ENCODE assay signal across 5 cellular contexts in the genomic region with DNA sequence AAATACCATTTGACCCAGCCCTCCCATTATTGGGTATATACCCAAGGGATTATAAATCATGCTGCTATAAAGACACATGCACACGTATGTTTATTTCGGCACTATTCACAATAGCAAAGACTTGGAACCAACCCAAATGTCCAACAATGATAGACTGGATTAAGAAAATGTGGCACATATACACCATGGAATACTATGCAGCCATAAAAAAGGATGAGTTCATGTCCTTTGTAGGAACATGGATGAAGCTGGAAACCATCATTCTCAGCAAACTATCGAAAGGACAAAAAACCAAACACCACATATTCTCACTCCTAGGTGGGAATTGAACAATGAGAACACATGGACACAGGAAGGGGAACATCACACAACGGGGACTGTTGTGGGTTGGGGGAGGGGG. TPM values are rescaled to one million over a fixed set of nuclear protein-coding genes. Genes with fewer than 3 reads are reported as not detected.
"Had no signal": no experiment of that assay in that cellular context is flagged by ENCODE, and none has a peak within 500 bp of the region (broad histone marks: within the 10 kb centered on the region; RNA-seq: fewer than 3 reads in every experiment).

No MANE protein-coding gene starts in this region.

RNA-seq across cellular contexts. Expression of gene SPC25, which starts 19.4 kb away (rescaled TPM):
- polyA plus RNA-seq: IgD-negative memory B cell had no signal

RNA-seq across cellular contexts. Expression of gene G6PC2, which starts 30.3 kb away (rescaled TPM):
- total RNA-seq: HepG2, HT-29, HT1080, IMR-90 had no signal
- polyA plus RNA-seq: HepG2, IgD-negative memory B cell, IMR-90 had no signal
